In the genomic region with DNA sequence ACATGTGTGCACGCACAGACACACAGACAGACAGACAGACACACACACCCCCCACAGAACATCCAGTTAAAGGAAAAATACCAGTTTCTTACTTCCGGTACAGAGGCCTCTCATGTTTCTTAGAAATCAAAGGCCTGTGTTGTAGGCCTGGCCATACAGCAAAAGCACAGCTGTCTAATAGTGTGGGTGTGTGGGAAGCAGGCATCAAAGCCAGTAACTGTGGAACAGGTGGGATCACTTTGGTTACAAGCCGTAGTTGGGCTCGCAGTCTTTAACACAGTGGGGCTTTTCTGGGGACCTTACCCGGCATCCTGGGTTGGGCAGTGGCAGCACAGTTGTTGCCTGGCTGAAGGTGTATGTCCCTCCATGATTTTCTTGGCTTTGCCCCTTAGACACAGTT, we compare ENCODE assay signal across 21 cellular contexts. TPM values are rescaled to one million over a fixed set of nuclear protein-coding genes. Genes with fewer than 3 reads are reported as not detected.
"Had no signal": no experiment of that assay in that cellular context is flagged by ENCODE, and none has a peak within 500 bp of the region (broad histone marks: within the 10 kb centered on the region; RNA-seq: fewer than 3 reads in every experiment).

No MANE protein-coding gene starts in this region.

- H3K9me3 ChIP-seq: gastrocnemius medialis, right atrium auricular region, tibial nerve had no signal

- H3K4me3 Mint-ChIP-seq: effector memory CD8-positive, alpha-beta T cell; naive thymus-derived CD4-positive, alpha-beta T cell; T-helper 2 cell treated with Interferon-gamma antibody and Interleukin-4, amounts not matched to agents 5 μg/mL and 100 μg/mL, for 36 hours had no signal

- H3K27ac Mint-ChIP-seq: effector memory CD8-positive, alpha-beta T cell; naive thymus-derived CD4-positive, alpha-beta T cell; T-helper 2 cell treated with Interferon-gamma antibody and Interleukin-4, amounts not matched to agents 5 μg/mL and 100 μg/mL, for 36 hours had no signal

- H3K27me3 ChIP-seq: brain microvascular endothelial cell, gastrocnemius medialis, right atrium auricular region, spleen, tibial nerve had no signal

- H3K4me1 Mint-ChIP-seq: naive thymus-derived CD4-positive, alpha-beta T cell had no signal

- H3K36me3 Mint-ChIP-seq: naive thymus-derived CD4-positive, alpha-beta T cell had no signal

- H3K36me3 ChIP-seq: brain microvascular endothelial cell, gastrocnemius medialis, right atrium auricular region, spleen, tibial nerve had no signal

- H3K4me3 ChIP-seq: gastrocnemius medialis, right atrium auricular region, spleen, tibial nerve had no signal

- H3K4me1 ChIP-seq: gastrocnemius medialis, spleen had no signal

- ATAC-seq: effector memory CD8-positive, alpha-beta T cell; gastrocnemius medialis; left cardiac atrium; naive thymus-derived CD4-positive, alpha-beta T cell had no signal

- DNase-seq: activated CD4-positive, alpha-beta T cell treated with anti-CD3 and anti-CD28 coated beads for 4 hours; activated CD4-positive, alpha-beta T cell treated with anti-CD3 and anti-CD28 coated beads, Interleukin-2, amount 50 U/mL, for 48 hours; activated CD8-positive, alpha-beta memory T cell treated with anti-CD3 and anti-CD28 coated beads for 24 hours; activated gamma-delta T cell treated with Interleukin-2 at 50 U/mL for 16 hours; activated naive CD4-positive, alpha-beta T cell treated with anti-CD3 and anti-CD28 coated beads, Interleukin-2, amount 50 U/mL, for 16 hours; amniotic stem cell; brain microvascular endothelial cell; cortex of kidney; effector memory CD8-positive, alpha-beta T cell; erythroblast; gastrocnemius medialis; glutamatergic neuron; left cardiac atrium; mammary epithelial cell; naive thymus-derived CD4-positive, alpha-beta T cell; spleen; stimulated activated CD4-positive, alpha-beta T cell treated with anti-CD3 and anti-CD28 coated beads, Interleukin-2, amount 100 ng/mL, for 48 hours; stimulated activated naive CD4-positive, alpha-beta T cell treated with Interleukin-2 at 50 U/mL for 16 hours had no signal

- H3K27ac ChIP-seq: brain microvascular endothelial cell, gastrocnemius medialis, right atrium auricular region, spleen, tibial nerve had no signal

- H3K27me3 Mint-ChIP-seq: effector memory CD8-positive, alpha-beta T cell had no signal

RNA-seq across cellular contexts. Expression of a gene that starts 55.2 kb away (rescaled TPM):
- total RNA-seq: naive thymus-derived CD4-positive, alpha-beta T cell had no signal
- polyA plus RNA-seq: naive thymus-derived CD4-positive, alpha-beta T cell had no signal
